ENCODE assay signal across 8 cellular contexts in the genomic region with DNA sequence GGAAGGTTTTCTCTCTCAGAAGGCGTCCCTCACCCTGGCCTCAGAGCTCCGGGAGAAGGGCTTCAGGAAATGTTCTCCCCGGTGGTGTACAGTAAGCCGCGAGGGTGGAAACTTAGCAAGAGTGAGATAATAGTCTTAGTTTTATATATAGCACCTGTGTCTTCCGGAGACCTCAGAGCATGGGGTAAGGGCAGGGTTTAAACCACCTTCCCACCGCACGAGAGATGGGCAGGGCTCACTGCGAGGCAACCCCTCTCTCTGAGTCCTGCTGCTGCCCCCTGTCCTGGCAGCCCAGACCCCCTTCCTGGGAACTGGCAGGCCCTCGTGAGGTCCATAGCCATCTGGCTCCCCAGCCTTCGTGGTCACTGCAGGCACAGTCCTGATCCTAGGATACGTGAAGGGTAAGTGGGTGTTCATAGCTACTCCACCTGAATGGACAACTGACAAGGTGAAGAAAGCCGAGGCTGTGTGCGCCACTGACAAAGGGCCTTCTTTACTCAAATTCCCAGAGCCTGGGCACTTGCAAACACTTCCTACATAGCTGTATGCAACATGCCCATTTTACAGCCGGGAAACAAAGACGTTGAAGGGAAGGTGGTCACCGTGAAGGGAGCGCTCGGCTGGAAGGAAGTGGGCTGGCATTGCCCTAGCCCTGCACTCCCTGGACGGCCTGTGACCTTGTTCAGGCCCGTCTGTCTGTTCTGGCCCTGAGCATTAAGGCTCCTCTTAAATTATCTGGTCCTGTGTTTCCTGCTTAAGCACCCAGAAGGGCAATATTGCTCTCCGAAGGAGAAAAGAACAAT. TPM values are rescaled to one million over a fixed set of nuclear protein-coding genes. Genes with fewer than 3 reads are reported as not detected.
DNase-seq lines count a peak whose midpoint lies in the region; ATAC-seq lines count a peak whose summit lies in the region.

No MANE protein-coding gene starts in this region.

- ATAC-seq in activated CD4-positive, CD25-positive, alpha-beta regulatory T cell treated with anti-CD3 and anti-CD28 coated beads, Interleukin-2, amount 50 U/mL, for 24 hours: peak; percentile 69 to 73
- ATAC-seq in HG03066 (IDR thresholded peaks at IDR 0.05; ENCODE audit: low read depth, unreplicated experiment): peak; percentile 80

- no peak for DNase-seq in activated CD4-positive, CD25-positive, alpha-beta regulatory T cell treated with anti-CD3 and anti-CD28 coated beads, Interleukin-2, amount 50 U/mL, for 72 hours
- DNase-seq in activated T-cell treated with anti-CD3 and anti-CD28 coated beads, Interleukin-2, amount 50 U/mL, for 48 hours: peak; percentile 72 to 73
- peak; percentile 68 for DNase-seq in stimulated activated CD8-positive, alpha-beta memory T cell treated with anti-CD3 and anti-CD28 coated beads, Interleukin-4, amount 100 ng/mL, for 48 hours
- DNase-seq in A172 (ENCODE audit: low spot score) (no peak), NCI-H2107 (lab: John Stamatoyannopoulos, UW) (no peak), NCI-H146 treated with DMSO at 0.1 percent for 48 hours (lab: John Stamatoyannopoulos, UW; ENCODE audit: unreplicated experiment) (no peak)

RNA-seq across cellular contexts. Expression of a gene that starts 26.9 kb away (rescaled TPM):
- total RNA-seq in A172 (2014; rRNA removed; shearing (Covaris generic)): 1.9 and 2.3 TPM in 2 replicates

Comparison
In these comparisons a context has a peak if more than half of its experiments do, and no peak if none do; other contexts are left out.
1. DNase-seq: peak in activated T-cell treated with anti-CD3 and anti-CD28 coated beads, Interleukin-2, amount 50 U/mL, for 48 hours (2 of 2) and stimulated activated CD8-positive, alpha-beta memory T cell treated with anti-CD3 and anti-CD28 coated beads, Interleukin-4, amount 100 ng/mL, for 48 hours (single experiment); none in activated CD4-positive, CD25-positive, alpha-beta regulatory T cell treated with anti-CD3 and anti-CD28 coated beads, Interleukin-2, amount 50 U/mL, for 72 hours (single experiment), A172 (single experiment), NCI-H2107 (single experiment) and NCI-H146 treated with DMSO at 0.1 percent for 48 hours (single experiment).